ENCODE assay signal across 1 cellular context in the genomic region with DNA sequence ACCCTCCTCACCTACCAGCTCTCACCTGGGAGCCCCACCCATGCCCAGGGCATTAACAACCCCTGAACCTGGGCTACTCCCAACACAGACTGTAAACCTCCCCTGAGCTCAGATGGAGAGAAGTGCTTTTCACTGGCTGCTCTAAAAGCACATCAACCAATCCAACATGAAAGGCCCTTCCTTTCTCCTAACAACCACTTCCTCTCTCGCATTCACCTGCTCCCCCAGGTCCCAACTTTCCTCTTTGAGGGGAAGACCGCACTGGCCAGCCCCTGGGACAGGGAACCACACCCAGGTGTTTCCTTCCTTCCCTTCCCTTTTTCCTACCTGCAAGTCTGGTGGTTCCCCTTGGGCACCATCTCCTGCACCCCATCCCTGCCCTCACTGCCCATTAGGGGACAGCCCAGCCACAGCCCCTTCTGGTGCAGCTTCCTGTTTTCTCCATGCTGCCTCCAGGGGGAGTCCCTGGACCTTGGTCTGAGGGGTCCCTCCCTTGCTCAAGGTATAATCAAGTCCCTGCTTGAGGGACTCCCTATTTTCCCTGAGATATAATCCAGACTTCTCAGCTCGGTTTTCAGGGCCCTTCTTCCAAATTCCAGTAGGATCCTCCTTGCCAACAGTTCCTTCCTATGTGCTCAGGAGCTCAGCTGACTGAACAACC.
TF ChIP-seq lines count a peak whose summit lies in the region.

No MANE protein-coding gene starts in this region.

TF ChIP-seq in neural cell, 6 proteins besides CTCF, POLR2A, EP300 and RAD21 (continued from another document):
- TF ChIP-seq, protein P1, sequence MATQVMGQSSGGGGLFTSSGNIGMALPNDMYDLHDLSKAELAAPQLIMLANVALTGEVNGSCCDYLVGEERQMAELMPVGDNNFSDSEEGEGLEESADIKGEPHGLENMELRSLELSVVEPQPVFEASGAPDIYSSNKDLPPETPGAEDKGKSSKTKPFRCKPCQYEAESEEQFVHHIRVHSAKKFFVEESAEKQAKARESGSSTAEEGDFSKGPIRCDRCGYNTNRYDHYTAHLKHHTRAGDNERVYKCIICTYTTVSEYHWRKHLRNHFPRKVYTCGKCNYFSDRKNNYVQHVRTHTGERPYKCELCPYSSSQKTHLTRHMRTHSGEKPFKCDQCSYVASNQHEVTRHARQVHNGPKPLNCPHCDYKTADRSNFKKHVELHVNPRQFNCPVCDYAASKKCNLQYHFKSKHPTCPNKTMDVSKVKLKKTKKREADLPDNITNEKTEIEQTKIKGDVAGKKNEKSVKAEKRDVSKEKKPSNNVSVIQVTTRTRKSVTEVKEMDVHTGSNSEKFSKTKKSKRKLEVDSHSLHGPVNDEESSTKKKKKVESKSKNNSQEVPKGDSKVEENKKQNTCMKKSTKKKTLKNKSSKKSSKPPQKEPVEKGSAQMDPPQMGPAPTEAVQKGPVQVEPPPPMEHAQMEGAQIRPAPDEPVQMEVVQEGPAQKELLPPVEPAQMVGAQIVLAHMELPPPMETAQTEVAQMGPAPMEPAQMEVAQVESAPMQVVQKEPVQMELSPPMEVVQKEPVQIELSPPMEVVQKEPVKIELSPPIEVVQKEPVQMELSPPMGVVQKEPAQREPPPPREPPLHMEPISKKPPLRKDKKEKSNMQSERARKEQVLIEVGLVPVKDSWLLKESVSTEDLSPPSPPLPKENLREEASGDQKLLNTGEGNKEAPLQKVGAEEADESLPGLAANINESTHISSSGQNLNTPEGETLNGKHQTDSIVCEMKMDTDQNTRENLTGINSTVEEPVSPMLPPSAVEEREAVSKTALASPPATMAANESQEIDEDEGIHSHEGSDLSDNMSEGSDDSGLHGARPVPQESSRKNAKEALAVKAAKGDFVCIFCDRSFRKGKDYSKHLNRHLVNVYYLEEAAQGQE (IDR thresholded peaks at IDR 0.05; ENCODE audit: borderline replicate concordance), result no peak
- TF ChIP-seq TAF1 (IDR thresholded peaks at IDR 0.05; ENCODE audit: low read depth) (no peak), SMC3 (conservative IDR thresholded peaks at IDR 0.05; ENCODE audit: poor library complexity) (no peak)
